Comparison of ENCODE assay signal across 9 cellular contexts in the genomic region with DNA sequence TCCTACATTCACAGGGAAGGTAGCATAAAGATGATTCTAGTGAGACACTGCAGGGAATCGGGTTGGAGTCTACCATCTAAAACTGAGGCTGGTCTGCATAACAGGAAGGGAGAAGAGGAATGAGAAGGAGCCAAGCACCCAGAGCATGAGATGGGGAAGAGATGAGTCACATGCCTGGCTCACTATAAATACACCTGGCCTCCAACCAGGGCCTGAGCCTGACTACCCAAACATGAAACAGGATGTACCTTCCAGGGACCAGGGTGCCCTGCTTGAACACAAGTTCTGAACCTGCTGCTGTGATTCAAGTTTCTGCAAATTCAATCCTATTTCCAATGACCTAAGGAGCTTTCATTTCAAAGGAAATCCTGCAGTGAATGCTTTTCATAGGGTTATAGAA. TPM values are rescaled to one million over a fixed set of nuclear protein-coding genes. Genes with fewer than 3 reads are reported as not detected.
DNase-seq lines count a peak whose midpoint lies in the region; ATAC-seq, FAIRE-seq and TF ChIP-seq lines count a peak whose summit lies in the region.
"Had no signal": no experiment of that assay in that cellular context is flagged by ENCODE, and none has a peak within 500 bp of the region (broad histone marks: within the 10 kb centered on the region; RNA-seq: fewer than 3 reads in every experiment).

No MANE protein-coding gene starts in this region.

- no peaks in the 10 kb centered on the region for H3K9me3 ChIP-seq in left ventricle myocardium inferior (replicated peaks)

- no peaks in the 10 kb centered on the region for H3K27me3 ChIP-seq in left ventricle myocardium inferior (ENCODE audit: low read depth)

- TF ChIP-seq POLR2A in GM12892 (IDR thresholded peaks at IDR 0.05; ENCODE audit: low read depth, low read length): no peak

- DNase-seq in GM12892 (ENCODE audit: insufficient read length): no peak
- DNase-seq in NCI-H2196 treated with DMSO at 0.1 percent for 48 hours (lab: John Stamatoyannopoulos, UW; ENCODE audit: unreplicated experiment): peak; percentile 39
- peak; percentile 44 for DNase-seq in left ventricle myocardium inferior
- DNase-seq in SIG-M5 treated with dmso at 0.1 percent for 504 hours (lab: John Stamatoyannopoulos, UW; ENCODE audit: unreplicated experiment): no peak
- DNase-seq in SW480 (ENCODE audit: low spot score): no peak
- no peak for DNase-seq in epidermal melanocyte (ENCODE audit: insufficient read length, low spot score)
- no peak for DNase-seq in OCI-M2 (lab: John Stamatoyannopoulos, UW; ENCODE audit: unreplicated experiment)
- DNase-seq: NCI-H446 treated with DMSO at 0.1 percent for 48 hours had no signal

- no peak overlapping the region for H3K4me3 ChIP-seq in left ventricle myocardium inferior

- TF ChIP-seq CTCF in left ventricle myocardium inferior (IDR thresholded peaks at IDR 0.05; ENCODE audit: borderline replicate concordance): no peak

- intact Hi-C loops in left ventricle myocardium inferior (cut with micrococcal nuclease): no loop called here

- H3K4me1 ChIP-seq in left ventricle myocardium inferior: peaks cover 44% of the 10 kb centered on the region

- H3K27ac ChIP-seq in left ventricle myocardium inferior (replicated peaks): peak overlapping the region; percentile 85

- ATAC-seq in GM21717 (IDR thresholded peaks at IDR 0.05; ENCODE audit: unreplicated experiment): peak; percentile 69

- peak; percentile 9 for FAIRE-seq in GM12892 (lab: Jason Lieb, UNC)

- no peaks in the 10 kb centered on the region for H3K36me3 ChIP-seq in left ventricle myocardium inferior

RNA-seq across cellular contexts. Expression of a gene that starts 24.9 kb away (rescaled TPM):
- polyA plus RNA-seq in GM12892 (2012; ENCODE audit: missing spikeins): 8.0 TPM
- 68.1 TPM for total RNA-seq in left ventricle myocardium inferior

Comparison
In these comparisons a context has a peak if more than half of its experiments do, and no peak if none do; other contexts are left out.
1. DNase-seq: peak in NCI-H2196 treated with DMSO at 0.1 percent for 48 hours (single experiment) and left ventricle myocardium inferior (single experiment); none in GM12892 (single experiment), SIG-M5 treated with dmso at 0.1 percent for 504 hours (single experiment), SW480 (single experiment), epidermal melanocyte (single experiment) and OCI-M2 (single experiment).